1 cellular context compared by ENCODE assay signal in genomic region chr10:121928528-121928884, GRCh38.
TF ChIP-seq lines count a peak whose summit lies in the region.

No MANE protein-coding gene starts in this region.

TF ChIP-seq in K562, 482 proteins besides CTCF, POLR2A, EP300 and RAD21 (continued from another document):
- TF ChIP-seq TCF7 (IDR thresholded peaks at IDR 0.05; ENCODE audit: borderline replicate concordance) (no peak), POLR2H (tag; IDR thresholded peaks at IDR 0.05; ENCODE audit: low read depth) (no peak), POLR2AphosphoS5 (IDR thresholded peaks at IDR 0.05; ENCODE audit: control insufficient read depth, insufficient read depth, low read depth, low read length) (no peak), FOXJ2 (tag; IDR thresholded peaks at IDR 0.05) (no peak), PHF20 (IDR thresholded peaks at IDR 0.05; ENCODE audit: partially characterized antibody) (peak; percentile 12)
- TF ChIP-seq, protein P1, sequence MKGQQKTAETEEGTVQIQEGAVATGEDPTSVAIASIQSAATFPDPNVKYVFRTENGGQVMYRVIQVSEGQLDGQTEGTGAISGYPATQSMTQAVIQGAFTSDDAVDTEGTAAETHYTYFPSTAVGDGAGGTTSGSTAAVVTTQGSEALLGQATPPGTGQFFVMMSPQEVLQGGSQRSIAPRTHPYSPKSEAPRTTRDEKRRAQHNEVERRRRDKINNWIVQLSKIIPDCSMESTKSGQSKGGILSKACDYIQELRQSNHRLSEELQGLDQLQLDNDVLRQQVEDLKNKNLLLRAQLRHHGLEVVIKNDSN (CRISPR knock-in tag; IDR thresholded peaks at IDR 0.05) = no peak
- TF ChIP-seq, protein P2, sequence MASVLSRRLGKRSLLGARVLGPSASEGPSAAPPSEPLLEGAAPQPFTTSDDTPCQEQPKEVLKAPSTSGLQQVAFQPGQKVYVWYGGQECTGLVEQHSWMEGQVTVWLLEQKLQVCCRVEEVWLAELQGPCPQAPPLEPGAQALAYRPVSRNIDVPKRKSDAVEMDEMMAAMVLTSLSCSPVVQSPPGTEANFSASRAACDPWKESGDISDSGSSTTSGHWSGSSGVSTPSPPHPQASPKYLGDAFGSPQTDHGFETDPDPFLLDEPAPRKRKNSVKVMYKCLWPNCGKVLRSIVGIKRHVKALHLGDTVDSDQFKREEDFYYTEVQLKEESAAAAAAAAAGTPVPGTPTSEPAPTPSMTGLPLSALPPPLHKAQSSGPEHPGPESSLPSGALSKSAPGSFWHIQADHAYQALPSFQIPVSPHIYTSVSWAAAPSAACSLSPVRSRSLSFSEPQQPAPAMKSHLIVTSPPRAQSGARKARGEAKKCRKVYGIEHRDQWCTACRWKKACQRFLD (CRISPR knock-in tag; IDR thresholded peaks at IDR 0.05) = no peak
TF ChIP-seq in K562: peak in this region for 17.
